ENCODE assay signal across 19 cellular contexts in genomic region chr4:141686929-141687328, GRCh38. TPM values are rescaled to one million over a fixed set of nuclear protein-coding genes. Genes with fewer than 3 reads are reported as not detected.
DNase-seq lines count a peak whose midpoint lies in the region; ATAC-seq and TF ChIP-seq lines count a peak whose summit lies in the region.
"Had no signal": no experiment of that assay in that cellular context is flagged by ENCODE, and none has a peak within 500 bp of the region (broad histone marks: within the 10 kb centered on the region; RNA-seq: fewer than 3 reads in every experiment).

No MANE protein-coding gene starts in this region.

- TF ChIP-seq RAD21 in Ishikawa (IDR thresholded peaks at IDR 0.05; ENCODE audit: low read depth), result no peak

- TF ChIP-seq EP300 in Ishikawa (IDR thresholded peaks at IDR 0.05; ENCODE audit: borderline replicate concordance), result 0 out of 2 replicates have a peak, but pooled peaks have one; percentile 17

- no peak for ATAC-seq in HG02623 (IDR thresholded peaks at IDR 0.05; ENCODE audit: unreplicated experiment)
- ATAC-seq: HepG2, left ventricle myocardium superior, sciatic nerve, T-cell had no signal

- H3K4me3 ChIP-seq in AG10803 (ENCODE audit: low read length) (no peak overlapping the region), cardiac fibroblast (replicated peaks in 1 of 2; ENCODE audit: low read depth in 2 of 2, low read length in 2 of 2) (no peak overlapping the region)
- H3K4me3 ChIP-seq: upper lobe of right lung had no signal

- no peak for TF ChIP-seq CTCF in AG10803 (conservative IDR thresholded peaks at IDR 0.05; ENCODE audit: low read length)
- TF ChIP-seq CTCF in cardiac fibroblast (IDR thresholded peaks at IDR 0.05; ENCODE audit: low read depth, low read length), result no peak

- DNase-seq in AG10803 (ENCODE audit: low read depth) (peak; percentile 18), cardiac fibroblast (ENCODE audit: low read depth in 2 of 2) (peak; percentile 49 to 72), myocyte (ENCODE audit: low read depth) (peak; percentile 40), SK-N-DZ (ENCODE audit: low spot score) (no peak), SHP77 treated with DMSO at 0.1 percent for 48 hours (lab: John Stamatoyannopoulos, UW) (no peak)
- DNase-seq: activated CD4-positive, alpha-beta T cell treated with anti-CD3 and anti-CD28 coated beads, Interleukin-2, amount 50 U/mL, for 4 hours; activated naive CD4-positive, alpha-beta T cell treated with anti-CD3 and anti-CD28 coated beads, Interleukin-2, amount 10 ng/mL, durations not matched to agents 7 days and 5 days; activated T-cell treated with anti-CD3 and anti-CD28 coated beads for 4 hours; glutamatergic neuron; left ventricle myocardium superior; NCI-H1930; NCI-H510A; occipital lobe; T-cell; upper lobe of right lung had no signal

TF ChIP-seq in Ishikawa, 13 proteins besides CTCF, POLR2A, EP300 and RAD21:
- TF ChIP-seq NFIC (IDR thresholded peaks at IDR 0.05), result peak; percentile 83
- no peak for TF ChIP-seq EGR1 (IDR thresholded peaks at IDR 0.05)
- TF ChIP-seq MAX (IDR thresholded peaks at IDR 0.05), result no peak
- no peak for TF ChIP-seq CEBPB (IDR thresholded peaks at IDR 0.05)
- TF ChIP-seq CREB1 (IDR thresholded peaks at IDR 0.05; ENCODE audit: low read depth), result no peak
- no peak for TF ChIP-seq TAF1 (IDR thresholded peaks at IDR 0.05; ENCODE audit: low read depth)
- no peak for TF ChIP-seq ZBTB7A (IDR thresholded peaks at IDR 0.05; ENCODE audit: low read depth)
- TF ChIP-seq REST (IDR thresholded peaks at IDR 0.05; ENCODE audit: low read depth), result no peak
- 0 out of 2 replicates have a peak, but pooled peaks have one; percentile 13 for TF ChIP-seq TEAD4 (IDR thresholded peaks at IDR 0.05)
- TF ChIP-seq FOXM1 (IDR thresholded peaks at IDR 0.05; ENCODE audit: borderline replicate concordance, low read depth), result no peak

RNA-seq across cellular contexts. Expression of gene IL15, which starts 50.5 kb away (rescaled TPM):
- total RNA-seq in myocyte, result 3.4 and 6.0 TPM in 2 replicates
- 3.8 TPM for polyA plus RNA-seq in myocyte (2012)
- polyA plus RNA-seq in SK-N-DZ (2014; cell fraction: cytosol; rRNA removed), result 0.37 and 0.67 TPM in 2 replicates
- polyA plus RNA-seq in SK-N-DZ (2014; cell fraction: nucleus; rRNA removed), result 0.31 and 0.63 TPM in 2 replicates

Comparison
In these comparisons a context has a peak if more than half of its experiments do, and no peak if none do; other contexts are left out.
1. DNase-seq: peak in AG10803 (single experiment), cardiac fibroblast (2 of 2) and myocyte (single experiment); none in SK-N-DZ (single experiment) and SHP77 treated with DMSO at 0.1 percent for 48 hours (single experiment).